In genomic region chr7:16404631-16405030, GRCh38 we compare ENCODE assay signal across 21 cellular contexts.
"Had no signal": no experiment of that assay in that cellular context is flagged by ENCODE, and none has a peak within 500 bp of the region (broad histone marks: within the 10 kb centered on the region; RNA-seq: fewer than 3 reads in every experiment).

No MANE protein-coding gene starts in this region.

- H3K36me3 ChIP-seq: adrenal gland, neutrophil, ovary, prostate gland, spleen, thyroid gland had no signal

- H3K27ac ChIP-seq: adrenal gland, dorsolateral prefrontal cortex, left ventricle myocardium inferior, neutrophil, ovary, prostate gland, spleen, thyroid gland had no signal

- H3K4me1 ChIP-seq: adrenal gland, left ventricle myocardium inferior, prostate gland, spleen, thyroid gland had no signal

- H3K4me3 ChIP-seq: adrenal gland, dorsolateral prefrontal cortex, left ventricle myocardium inferior, ovary, prostate gland, spleen, thyroid gland had no signal

- H3K27me3 ChIP-seq: adrenal gland, dorsolateral prefrontal cortex, neutrophil, ovary, spleen, thyroid gland had no signal

- ATAC-seq: activated CD4-positive, alpha-beta T cell treated with anti-CD3 and anti-CD28 coated beads for 36 hours; activated T-cell treated with anti-CD3 and anti-CD28 coated beads, Interleukin-2, amount 50 U/mL, for 4 hours; effector memory CD8-positive, alpha-beta T cell; esophagus mucosa had no signal

- H3K9me3 ChIP-seq: ovary, prostate gland, thyroid gland had no signal

- DNase-seq: activated B cell treated with CpG ODN at 0.5 μM for 24 hours; activated CD4-positive, alpha-beta T cell treated with anti-CD3 and anti-CD28 coated beads for 36 hours; activated CD4-positive, alpha-beta T cell treated with anti-CD3 and anti-CD28 coated beads, Interleukin-2, amount 50 U/mL, for 4 hours; activated CD8-positive, alpha-beta memory T cell treated with anti-CD3 and anti-CD28 coated beads, Interleukin-2, amount 50 U/mL, for 48 hours; activated naive CD4-positive, alpha-beta T cell; activated T-cell treated with anti-CD3 and anti-CD28 coated beads, Interleukin-2, amount 50 U/mL, for 4 hours; adrenal gland; central memory CD4-positive, alpha-beta T cell; dorsolateral prefrontal cortex; effector memory CD8-positive, alpha-beta T cell; foreskin melanocyte; left ventricle myocardium inferior; midbrain; ovary; spleen; stimulated activated CD4-positive, alpha-beta T cell treated with anti-CD3 and anti-CD28 coated beads, Interleukin-4, amount 100 ng/mL, for 1 hour; stimulated activated naive CD4-positive, alpha-beta T cell treated with Interleukin-2 at 50 U/mL for 16 hours; thyroid gland had no signal
